Comparison of ENCODE assay signal across 1 cellular context in genomic region chr19:38264486-38265212, GRCh38.
TF ChIP-seq lines count a peak whose summit lies in the region.

A gene with protein sequence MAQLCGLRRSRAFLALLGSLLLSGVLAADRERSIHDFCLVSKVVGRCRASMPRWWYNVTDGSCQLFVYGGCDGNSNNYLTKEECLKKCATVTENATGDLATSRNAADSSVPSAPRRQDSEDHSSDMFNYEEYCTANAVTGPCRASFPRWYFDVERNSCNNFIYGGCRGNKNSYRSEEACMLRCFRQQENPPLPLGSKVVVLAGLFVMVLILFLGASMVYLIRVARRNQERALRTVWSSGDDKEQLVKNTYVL (plus strand): TSS chr19:38264573. CDS start chr19:38264893, 320 bp downstream.

TF ChIP-seq in HEK293, 187 proteins besides CTCF, POLR2A, EP300 and RAD21 (continued from another document):
- TF ChIP-seq, protein P1, sequence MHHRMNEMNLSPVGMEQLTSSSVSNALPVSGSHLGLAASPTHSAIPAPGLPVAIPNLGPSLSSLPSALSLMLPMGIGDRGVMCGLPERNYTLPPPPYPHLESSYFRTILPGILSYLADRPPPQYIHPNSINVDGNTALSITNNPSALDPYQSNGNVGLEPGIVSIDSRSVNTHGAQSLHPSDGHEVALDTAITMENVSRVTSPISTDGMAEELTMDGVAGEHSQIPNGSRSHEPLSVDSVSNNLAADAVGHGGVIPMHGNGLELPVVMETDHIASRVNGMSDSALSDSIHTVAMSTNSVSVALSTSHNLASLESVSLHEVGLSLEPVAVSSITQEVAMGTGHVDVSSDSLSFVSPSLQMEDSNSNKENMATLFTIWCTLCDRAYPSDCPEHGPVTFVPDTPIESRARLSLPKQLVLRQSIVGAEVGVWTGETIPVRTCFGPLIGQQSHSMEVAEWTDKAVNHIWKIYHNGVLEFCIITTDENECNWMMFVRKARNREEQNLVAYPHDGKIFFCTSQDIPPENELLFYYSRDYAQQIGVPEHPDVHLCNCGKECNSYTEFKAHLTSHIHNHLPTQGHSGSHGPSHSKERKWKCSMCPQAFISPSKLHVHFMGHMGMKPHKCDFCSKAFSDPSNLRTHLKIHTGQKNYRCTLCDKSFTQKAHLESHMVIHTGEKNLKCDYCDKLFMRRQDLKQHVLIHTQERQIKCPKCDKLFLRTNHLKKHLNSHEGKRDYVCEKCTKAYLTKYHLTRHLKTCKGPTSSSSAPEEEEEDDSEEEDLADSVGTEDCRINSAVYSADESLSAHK (tag by site-specific recombination; IDR thresholded peaks at IDR 0.05) = peak; percentile 14
- TF ChIP-seq ZNF132 (tag by site-specific recombination; IDR thresholded peaks at IDR 0.05; ENCODE audit: borderline replicate concordance) (no peak), ZNF623 (tag by site-specific recombination; IDR thresholded peaks at IDR 0.05) (peak; percentile 24; the same call in 1 of the 2 replicates), ZNF311 (tag by site-specific recombination; IDR thresholded peaks at IDR 0.05; ENCODE audit: borderline replicate concordance) (no peak), ZNF114 (tag by site-specific recombination; IDR thresholded peaks at IDR 0.05) (no peak), ZNF335 (tag by site-specific recombination; conservative IDR thresholded peaks at IDR 0.05) (peak; percentile 100), PRDM1 (tag by site-specific recombination; IDR thresholded peaks at IDR 0.05) (no peak), ZBTB8A (tag by site-specific recombination; IDR thresholded peaks at IDR 0.05) (peak; percentile 96), SCRT1 (tag by site-specific recombination; IDR thresholded peaks at IDR 0.05; ENCODE audit: borderline replicate concordance) (no peak), ZNF48 (tag by site-specific recombination; IDR thresholded peaks at IDR 0.05) (no peak), ZNF362 (tag by site-specific recombination; IDR thresholded peaks at IDR 0.05) (no peak), ZNF544 (tag by site-specific recombination; IDR thresholded peaks at IDR 0.05) (no peak), ZNF221 (tag by site-specific recombination; IDR thresholded peaks at IDR 0.05; ENCODE audit: borderline replicate concordance) (peak; percentile 27; the same call in 1 of the 2 replicates)
